In genomic region chr1:155504207-155504606, GRCh38 we compare ENCODE assay signal across 8 cellular contexts. TPM values are rescaled to one million over a fixed set of nuclear protein-coding genes. Genes with fewer than 3 reads are reported as not detected.
DNase-seq lines count a peak whose midpoint lies in the region; ATAC-seq and TF ChIP-seq lines count a peak whose summit lies in the region.

No MANE protein-coding gene starts in this region.

- H3K4me1 Mint-ChIP-seq in naive B cell = peaks cover 27 to 59% (median 37%) of the 10 kb centered on the region in 3 donors

- H3K9me3 ChIP-seq in ascending aorta = no peaks in the 10 kb centered on the region

- no peak overlapping the region for H3K4me3 Mint-ChIP-seq in naive B cell

- peak overlapping the region in 4 of 6 donors; percentile 16 to 80 (median 40) for H3K27ac Mint-ChIP-seq in naive B cell

- no peaks in the 10 kb centered on the region for H3K9me3 Mint-ChIP-seq in naive B cell

- H3K4me3 ChIP-seq in ascending aorta = no peak overlapping the region

- H3K36me3 Mint-ChIP-seq in naive B cell = no peaks in the 10 kb centered on the region

- peak in 1 of 3 experiments; percentile 44 for TF ChIP-seq CTCF in ascending aorta (IDR thresholded peaks at IDR 0.05)

- H3K36me3 ChIP-seq in ascending aorta = no peaks in the 10 kb centered on the region

- DNase-seq in NCI-H2171 treated with DMSO at 0.1 percent for 48 hours (lab: John Stamatoyannopoulos, UW) (peak; percentile 43), NCI-H2171 (lab: John Stamatoyannopoulos, UW) (no peak), NCI-H2196 treated with DMSO at 0.1 percent for 48 hours (lab: John Stamatoyannopoulos, UW; ENCODE audit: unreplicated experiment) (peak; percentile 5), dermis blood vessel endothelial cell (peak; percentile 68), naive B cell (peak; percentile 20), GDM1 (lab: John Stamatoyannopoulos, UW) (no peak), ascending aorta (ENCODE audit: low spot score in 2 of 2) (no peak), DMS79 (lab: John Stamatoyannopoulos, UW) (no peak)

- no peaks in the 10 kb centered on the region for H3K27me3 Mint-ChIP-seq in naive B cell

- ATAC-seq in naive B cell (ENCODE audit: low read depth in 2 of 2) = peak; percentile 27 to 42

- intact Hi-C loops in ascending aorta (cut with DNase I) = loop anchor here (10.0 kb wide), 1 partner anchor 229 kb away; the partner anchor contains the start of genes CLK2 and HCN3

- no peak overlapping the region for H3K27ac ChIP-seq in ascending aorta

- no peaks in the 10 kb centered on the region for H3K27me3 ChIP-seq in ascending aorta

- H3K4me1 ChIP-seq in ascending aorta = peaks cover 0 to 15% of the 10 kb centered on the region in 2 donors

RNA-seq across cellular contexts. Expression of gene ASH1L, which starts 58.4 kb away (rescaled TPM):
- 24.2 and 32.4 TPM in 2 replicates for total RNA-seq in dermis blood vessel endothelial cell
- 10 to 100 TPM in 5 of 6 donors, 1 to 10 TPM in 1; 6.4 to 51.8 (median 23.4) TPM for polyA plus RNA-seq in naive B cell (ENCODE audit: low read depth in 6 of 6)
- total RNA-seq in ascending aorta = 16.2 TPM

Comparison
In these comparisons a context has a peak if more than half of its experiments do, and no peak if none do; other contexts are left out.
1. DNase-seq: peak in NCI-H2171 treated with DMSO at 0.1 percent for 48 hours (single experiment), NCI-H2196 treated with DMSO at 0.1 percent for 48 hours (single experiment), dermis blood vessel endothelial cell (single experiment) and naive B cell (single experiment); none in NCI-H2171 (single experiment), GDM1 (single experiment), ascending aorta (0 of 2) and DMS79 (single experiment).